ENCODE assay signal across 16 cellular contexts in genomic region chr2:8697190-8697589, GRCh38. TPM values are rescaled to one million over a fixed set of nuclear protein-coding genes. Genes with fewer than 3 reads are reported as not detected.
DNase-seq lines count a peak whose midpoint lies in the region; ATAC-seq and TF ChIP-seq lines count a peak whose summit lies in the region.
"Had no signal": no experiment of that assay in that cellular context is flagged by ENCODE, and none has a peak within 500 bp of the region (broad histone marks: within the 10 kb centered on the region; RNA-seq: fewer than 3 reads in every experiment).

No MANE protein-coding gene starts in this region.

- no peak overlapping the region for H3K9ac ChIP-seq in endodermal cell (ENCODE audit: extremely low read depth, low read length, poor library complexity, severe bottlenecking)

- H3K27me3 ChIP-seq in Panc1 (ENCODE audit: control insufficient read depth, insufficient read depth, low read length) (no peaks in the 10 kb centered on the region), endodermal cell (ENCODE audit: control insufficient read depth, insufficient read depth, low read length, poor library complexity, severe bottlenecking) (no peaks in the 10 kb centered on the region)

- peaks cover 9% of the 10 kb centered on the region for H3K9me3 Mint-ChIP-seq in endodermal cell

- 91 to 96% methylated on average over 5 of the region's 5 CpGs for WGBS in endodermal cell (ENCODE audit: insufficient coverage in 1 of 2, insufficient read length in 1 of 2), 2 experiments

- no peak overlapping the region for H3K27ac ChIP-seq in Panc1 (ENCODE audit: low read length)
- H3K27ac ChIP-seq in endodermal cell (ENCODE audit: low read depth, low read length), result no peak overlapping the region

- DNase-seq in Panc1 (ENCODE audit: low read depth, low spot score) (no peak), SK-MEL-5 (ENCODE audit: low read depth, low spot score) (peak; percentile 45), endodermal cell (no peak), activated gamma-delta T cell treated with Interleukin-2 at 50 U/mL for 16 hours (no peak), left lobe of liver (ENCODE audit: low spot score) (no peak)
- DNase-seq: C1 segment of cervical spinal cord; Calu3; CD4-positive, alpha-beta memory T cell; COR-L47; DMS53; DMS79 treated with DMSO at 0.1 percent for 48 hours; GF-D8; H9 had no signal

- H3K4me1 Mint-ChIP-seq in endodermal cell, result no peaks in the 10 kb centered on the region

- no peak overlapping the region for H3K27ac Mint-ChIP-seq in endodermal cell
- H3K27ac Mint-ChIP-seq: CD4-positive, alpha-beta memory T cell; GM23338 had no signal

- no peak overlapping the region for H3K4me3 ChIP-seq in Panc1 (ENCODE audit: low read depth in 2 of 2, low read length in 2 of 2)
- H3K4me3 ChIP-seq in endodermal cell (ENCODE audit: low read length), result no peak overlapping the region
- H3K4me3 ChIP-seq: GM23338 had no signal

- intact Hi-C loops in Panc1 (cut with micrococcal nuclease; ENCODE audit: unreplicated experiment), result no loop called here

- in situ Hi-C loops in Panc1 (cut with HindIII; ENCODE audit: low pct_unique_long_range_greater_than_20kb, low sequenced_read_pairs) (no loop called here), SK-MEL-5 (cut with HindIII; ENCODE audit: low pct_unique_long_range_greater_than_20kb, low sequenced_read_pairs) (no loop called here)

- H3K4me1 ChIP-seq in Panc1 (ENCODE audit: control insufficient read depth, insufficient read depth, low read length), result peaks cover 5% of the 10 kb centered on the region; the same call in 1 of the 2 replicates
- no peaks in the 10 kb centered on the region for H3K4me1 ChIP-seq in endodermal cell (ENCODE audit: control insufficient read depth, insufficient read depth, low read length)

- no peaks in the 10 kb centered on the region for H3K36me3 ChIP-seq in Panc1 (ENCODE audit: control insufficient read depth, insufficient read depth, low read length)
- no peaks in the 10 kb centered on the region for H3K36me3 ChIP-seq in endodermal cell (ENCODE audit: control insufficient read depth, insufficient read depth, low read length)

- BruUV-seq in Panc1 (replicated peaks; lab: Mats Ljungman, UMichigan), result no TSS peak

- no peak overlapping the region for H3K4me3 Mint-ChIP-seq in endodermal cell
- H3K4me3 Mint-ChIP-seq: CD4-positive, alpha-beta memory T cell; GM23338; H9 had no signal

- POLR2A ChIA-PET in Panc1 (lab: Charles Lee), result no interaction called here

- 0 out of 2 replicates have a peak, but pooled peaks have one; percentile 11 for ATAC-seq in Panc1
- ATAC-seq in left lobe of liver, result no peak
- no peak for ATAC-seq in GM18502 (IDR thresholded peaks at IDR 0.05; ENCODE audit: poor library complexity, unreplicated experiment)
- ATAC-seq: GM23338, HCT116 had no signal

- CTCF ChIA-PET in Panc1 (lab: Charles Lee), result no interaction called here

- no peaks in the 10 kb centered on the region for H3K27me3 Mint-ChIP-seq in endodermal cell (ENCODE audit: insufficient read depth)

- no peaks in the 10 kb centered on the region for H3K36me3 Mint-ChIP-seq in endodermal cell (ENCODE audit: low read depth)
- H3K36me3 Mint-ChIP-seq: CD4-positive, alpha-beta memory T cell had no signal

- no peaks in the 10 kb centered on the region for H3K9me3 ChIP-seq in Panc1 (ENCODE audit: control insufficient read depth, insufficient read depth, low read depth, low read length)
- H3K9me3 ChIP-seq in endodermal cell (ENCODE audit: control insufficient read depth, low read length), result no peaks in the 10 kb centered on the region

- TF ChIP-seq CTCF in Panc1 (IDR thresholded peaks at IDR 0.05), result no peak
- peak; percentile 41 for TF ChIP-seq CTCF in endodermal cell (conservative IDR thresholded peaks at IDR 0.05)

RNA-seq across cellular contexts. Expression of gene ID2, which starts 15.3 kb away (rescaled TPM):
- total RNA-seq in Panc1 (2021; ENCODE audit: unreplicated experiment), result 2.1 TPM
- 2.1 TPM for polyA plus RNA-seq in Panc1 (2012; ENCODE audit: insufficient read length)
- 61.5 and 66.3 TPM in 2 replicates for total RNA-seq in SK-MEL-5 (2014; rRNA removed; shearing (Covaris generic))
- polyA plus RNA-seq in SK-MEL-5 (2015; cell fraction: cytosol; rRNA removed), result 89.4 and 95.3 TPM in 2 replicates
- 49.1 and 62.9 TPM in 2 replicates for polyA plus RNA-seq in SK-MEL-5 (2015; cell fraction: nucleus; rRNA removed)
- total RNA-seq in endodermal cell, result 10 to 100 TPM; 83.5 to 91.2 TPM
- polyA plus RNA-seq in endodermal cell (2013, experiment 1 of 2), result 408 TPM
- 340 TPM for polyA plus RNA-seq in endodermal cell (2013, experiment 2 of 2)
- total RNA-seq in left lobe of liver, result 121 TPM

Comparison
In these comparisons a context has a peak if more than half of its experiments do, and no peak if none do; other contexts are left out.
1. RNA of gene ID2, which starts 15.3 kb away (total RNA-seq): 121 TPM in left lobe of liver (single experiment), 83.5 to 91.2 TPM in endodermal cell and 61.5 to 66.3 TPM in SK-MEL-5; 2.1 TPM in Panc1 (single experiment); every median in the first group is over 10 times any median in the second.